Comparison of ENCODE assay signal across 8 cellular contexts in the genomic region with DNA sequence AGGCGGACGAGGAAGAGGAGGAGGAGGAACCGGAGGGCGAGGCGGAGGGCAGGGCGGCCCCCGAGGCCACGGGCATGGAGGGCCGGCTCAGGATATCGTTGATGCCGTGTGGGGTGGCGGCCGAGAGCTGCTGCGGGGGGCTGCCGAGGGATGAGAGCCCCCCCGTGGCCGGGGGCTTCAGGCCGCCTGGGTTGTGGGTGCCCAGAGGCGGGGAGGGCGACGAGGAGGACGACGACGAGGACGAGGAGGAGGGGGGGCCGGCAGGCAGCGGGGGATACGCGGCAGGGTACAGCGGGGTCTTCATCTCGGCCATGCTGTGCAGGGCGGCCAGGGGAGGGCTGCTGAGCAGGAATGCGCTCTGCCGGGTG. TPM values are rescaled to one million over a fixed set of nuclear protein-coding genes. Genes with fewer than 3 reads are reported as not detected.
DNase-seq lines count a peak whose midpoint lies in the region; ATAC-seq and TF ChIP-seq lines count a peak whose summit lies in the region.

No MANE protein-coding gene starts in this region.

- H3K79me2 ChIP-seq in MM.1S (ENCODE audit: low read length), result no peaks in the 10 kb centered on the region
- H3K79me2 ChIP-seq in osteoblast (ENCODE audit: insufficient read depth, low read length), result no peaks in the 10 kb centered on the region
- H3K79me2 ChIP-seq in OCI-LY7 (ENCODE audit: insufficient read depth, low read depth, low read length), result no peaks in the 10 kb centered on the region

- no peaks in the 10 kb centered on the region for H3F3A ChIP-seq in MM.1S (ENCODE audit: insufficient read depth, low read length)

- H3K27ac ChIP-seq in MM.1S (ENCODE audit: low read length) (no peak overlapping the region), esophagus (ENCODE audit: low read depth in 2 of 2, low read length in 1 of 2) (peak overlapping the region; percentile 81 to 84), osteoblast (ENCODE audit: low read depth, low read length) (no peak overlapping the region), OCI-LY7 (ENCODE audit: low read depth, low read length, poor library complexity, severe bottlenecking) (no peak overlapping the region)

- CTCF ChIA-PET in OCI-LY7 (lab: Charles Lee; ENCODE audit: unreplicated experiment), result no interaction called here

- no peak overlapping the region for H3K9ac ChIP-seq in MM.1S (ENCODE audit: low read length)

- POLR2A ChIA-PET in OCI-LY7 (lab: Charles Lee), result no interaction called here

- H4K20me1 ChIP-seq in MM.1S (ENCODE audit: insufficient read depth, low read length), result no peaks in the 10 kb centered on the region
- H4K20me1 ChIP-seq in osteoblast (ENCODE audit: insufficient read depth, low read length), result no peaks in the 10 kb centered on the region
- no peaks in the 10 kb centered on the region for H4K20me1 ChIP-seq in OCI-LY7 (ENCODE audit: insufficient read depth, low read length)

- BruUV-seq in OCI-LY7 (replicated peaks; lab: Mats Ljungman, UMichigan), result no TSS peak

- H3K27me3 ChIP-seq in MM.1S (replicated peaks; ENCODE audit: insufficient read depth, low read length), result no peaks in the 10 kb centered on the region
- H3K27me3 ChIP-seq in esophagus (ENCODE audit: control insufficient read depth in 1 of 2, insufficient read depth in 2 of 2, low read length in 2 of 2), result peaks cover 0 to 36% of the 10 kb centered on the region in 2 donors
- peaks cover 100% of the 10 kb centered on the region for H3K27me3 ChIP-seq in osteoblast (ENCODE audit: insufficient read depth, low read length)

- H3K9me3 ChIP-seq in MM.1S (replicated peaks; ENCODE audit: insufficient read depth, low read length) (no peaks in the 10 kb centered on the region), esophagus (ENCODE audit: control insufficient read depth in 2 of 2, insufficient read depth in 1 of 2, low read depth in 1 of 2, low read length in 1 of 2) (peaks cover 0 to 9% of the 10 kb centered on the region in 2 donors), osteoblast (ENCODE audit: low read depth, low read length) (no peaks in the 10 kb centered on the region), OCI-LY7 (ENCODE audit: low read length) (no peaks in the 10 kb centered on the region)

- intact Hi-C loops in OCI-LY7 (cut with micrococcal nuclease; ENCODE audit: unreplicated experiment), result no loop called here

- no peaks in the 10 kb centered on the region for H3K4me1 ChIP-seq in MM.1S (ENCODE audit: low read length)
- peaks cover 6 to 15% of the 10 kb centered on the region in 2 donors for H3K4me1 ChIP-seq in esophagus (ENCODE audit: control insufficient read depth in 2 of 2, insufficient read depth in 2 of 2, low read length in 1 of 2)
- peaks cover 6% of the 10 kb centered on the region for H3K4me1 ChIP-seq in osteoblast (ENCODE audit: insufficient read depth, low read length)
- H3K4me1 ChIP-seq in OCI-LY7 (ENCODE audit: insufficient read depth, low read length, poor library complexity, severe bottlenecking), result no peaks in the 10 kb centered on the region

- H3K4me2 ChIP-seq in MM.1S (ENCODE audit: low read depth, low read length) (peak overlapping the region; percentile 78; the same call in 1 of the 2 replicates), osteoblast (ENCODE audit: insufficient read depth, low read length) (peak overlapping the region; percentile 87), OCI-LY7 (ENCODE audit: low read length) (no peak overlapping the region)

- H3K36me3 ChIP-seq in MM.1S (replicated peaks; ENCODE audit: insufficient read depth, low read length) (no peaks in the 10 kb centered on the region), esophagus (ENCODE audit: control insufficient read depth in 2 of 2, insufficient read depth in 2 of 2, low read length in 1 of 2) (peaks cover 0 to 2% of the 10 kb centered on the region in 2 donors), osteoblast (ENCODE audit: insufficient read depth, low read length) (no peaks in the 10 kb centered on the region), OCI-LY7 (ENCODE audit: insufficient read depth, low read length) (no peaks in the 10 kb centered on the region)

- H3K4me3 ChIP-seq in AG09309 (ENCODE audit: control insufficient read depth, low read depth, low read length) (peak overlapping the region; percentile 71), MM.1S (ENCODE audit: low read length) (peak overlapping the region; percentile 57), esophagus (ENCODE audit: low read depth in 1 of 2, low read length in 2 of 2) (peak overlapping the region; percentile 61 to 65), osteoblast (ENCODE audit: insufficient read depth, low read length) (peak overlapping the region; percentile 65), OCI-LY7 (ENCODE audit: low read depth, low read length, poor library complexity, severe bottlenecking) (no peak overlapping the region)

- 2 to 3% methylated on average over 25 to 34 of the region's 34 CpGs for WGBS in esophagus, 2 donors

- H2AFZ ChIP-seq in MM.1S (ENCODE audit: low read length) (0 out of 2 replicates have a peak overlapping the region, but pooled peaks have one; percentile 69), osteoblast (ENCODE audit: low read length) (no peak overlapping the region), OCI-LY7 (ENCODE audit: low read length) (no peak overlapping the region)

- H3K9me2 ChIP-seq in MM.1S (replicated peaks; ENCODE audit: insufficient read depth, low read length) (no peaks in the 10 kb centered on the region), OCI-LY7 (ENCODE audit: insufficient read depth, low read length) (no peaks in the 10 kb centered on the region)

- ATAC-seq in GM21528 (IDR thresholded peaks at IDR 0.05; ENCODE audit: low FRiP score, unreplicated experiment), result no peak
- ATAC-seq in HG03378 (IDR thresholded peaks at IDR 0.05; ENCODE audit: unreplicated experiment), result no peak
- ATAC-seq in GM18861 (IDR thresholded peaks at IDR 0.05; ENCODE audit: unreplicated experiment), result no peak

- no peak for TF ChIP-seq CTCF in AG09309 (IDR thresholded peaks at IDR 0.05; ENCODE audit: control insufficient read depth, insufficient read depth, low read depth, low read length, missing control alignments)
- TF ChIP-seq CTCF in MM.1S (IDR thresholded peaks at IDR 0.05; ENCODE audit: low read length), result no peak
- no peak for TF ChIP-seq CTCF in osteoblast (IDR thresholded peaks at IDR 0.05; ENCODE audit: extremely low read depth, low read depth, low read length)
- no peak for TF ChIP-seq CTCF in OCI-LY7 (conservative IDR thresholded peaks at IDR 0.05; ENCODE audit: low read length)

- no peak for DNase-seq in AG09309 (ENCODE audit: low read depth)
- DNase-seq in MM.1S, result no peak
- DNase-seq in osteoblast (ENCODE audit: insufficient read length, low spot score, missing footprints), result peak; percentile 61
- DNase-seq in OCI-LY7 (ENCODE audit: low spot score), result no peak

RNA-seq across cellular contexts. Expression of a gene that starts 1.3 kb away (rescaled TPM):
- 1 to 10 TPM; 2.5 to 8.2 TPM for polyA plus RNA-seq in esophagus
- under 0.01 TPM in 1 of 2 replicates, not detected in the other for total RNA-seq in osteoblast
- total RNA-seq in OCI-LY7 (2014; rRNA removed; shearing (Covaris generic)), result not detected in 2 replicates
- not detected in 2 replicates for total RNA-seq in OCI-LY7 (2022)

Comparison
In these comparisons a context has a peak if more than half of its experiments do, and no peak if none do; other contexts are left out.
1. H3K27ac ChIP-seq: peak in esophagus (2 of 2); none in MM.1S (single experiment), osteoblast (single experiment) and OCI-LY7 (single experiment).